21 cellular contexts compared by ENCODE assay signal in the genomic region with DNA sequence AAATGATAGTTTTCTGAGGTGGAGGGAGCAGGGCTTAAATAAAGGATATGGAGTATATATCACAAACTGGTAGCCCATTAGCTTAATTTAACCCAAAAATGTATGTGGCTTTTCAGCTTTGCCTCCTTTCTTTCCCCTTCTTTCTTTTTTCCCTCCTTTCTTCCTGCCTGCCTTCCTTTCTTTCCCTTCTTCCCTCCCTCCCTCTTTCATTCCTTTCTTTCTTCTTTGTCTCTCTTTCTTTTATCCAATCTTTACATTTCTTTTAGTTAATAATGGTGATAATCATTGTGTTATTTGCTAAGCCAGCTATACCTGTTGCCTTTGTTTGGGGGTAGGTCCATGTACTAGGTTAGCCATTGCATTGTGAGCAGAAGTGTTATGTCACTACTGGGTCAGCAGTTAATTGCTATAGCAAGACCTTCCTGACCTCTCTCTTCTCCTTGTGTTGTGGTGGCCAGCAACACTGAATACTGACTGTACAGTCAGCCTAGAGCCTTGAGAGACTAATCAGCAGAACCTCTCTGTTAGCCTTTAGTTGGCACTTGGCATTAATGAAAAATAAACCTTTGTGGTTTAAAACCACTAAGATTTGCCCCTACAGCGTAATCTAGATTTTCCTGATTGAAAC. TPM values are rescaled to one million over a fixed set of nuclear protein-coding genes. Genes with fewer than 3 reads are reported as not detected.
DNase-seq lines count a peak whose midpoint lies in the region; ATAC-seq and TF ChIP-seq lines count a peak whose summit lies in the region.
"Had no signal": no experiment of that assay in that cellular context is flagged by ENCODE, and none has a peak within 500 bp of the region (broad histone marks: within the 10 kb centered on the region; RNA-seq: fewer than 3 reads in every experiment).

No MANE protein-coding gene starts in this region.

- H3K9me2 ChIP-seq in GM23338 (ENCODE audit: insufficient read depth) = no peaks in the 10 kb centered on the region

- peaks cover 30% of the 10 kb centered on the region for H3K36me3 Mint-ChIP-seq in GM23338 (ENCODE audit: low read depth)
- H3K36me3 Mint-ChIP-seq in neural crest cell (ENCODE audit: low read depth) = peaks cover 14% of the 10 kb centered on the region
- peaks cover 34% of the 10 kb centered on the region for H3K36me3 Mint-ChIP-seq in activated T-helper 1 cell treated with anti-CD3 and anti-CD28 coated beads, Interleukin-12 subunit alpha, Interleukin-12 subunit beta, Interleukin-2, Interleukin-4 antibody, amounts not matched to agents 30 ng/mL and 10 ng/mL and 1 ng/mL, durations not matched to agents 14 hours and 24 hours and 36 hours (ENCODE audit: low read depth)

- H3K4me3 Mint-ChIP-seq in GM23338 (no peak overlapping the region), neural crest cell (peak overlapping the region; percentile 68)
- no peak overlapping the region for H3K4me3 Mint-ChIP-seq in activated T-helper 1 cell treated with anti-CD3 and anti-CD28 coated beads, Interleukin-12 subunit alpha, Interleukin-12 subunit beta, Interleukin-2, Interleukin-4 antibody, amounts not matched to agents 30 ng/mL and 10 ng/mL and 1 ng/mL, durations not matched to agents 14 hours and 24 hours and 36 hours
- H3K4me3 Mint-ChIP-seq: activated CD4-positive, alpha-beta memory T cell treated with anti-CD3 and anti-CD28 coated beads, Interleukin-2, amount 10 ng/mL, durations not matched to agents 7 days and 5 days; activated naive CD8-positive, alpha-beta T cell treated with anti-CD3 and anti-CD28 coated beads, Interleukin-2, amount 50 U/mL, for 24 hours; immature natural killer cell; mesothelial cell of epicardium had no signal

- ATAC-seq in GM23338 = no peak
- ATAC-seq in GM21786 (IDR thresholded peaks at IDR 0.05; ENCODE audit: unreplicated experiment) = no peak
- ATAC-seq: activated naive CD8-positive, alpha-beta T cell treated with anti-CD3 and anti-CD28 coated beads, Interleukin-2, amount 50 U/mL, for 24 hours; PC-3 had no signal

- peak overlapping the region; percentile 87 for H3K9ac ChIP-seq in adipocyte (ENCODE audit: low read length)

- peaks cover 64% of the 10 kb centered on the region for H3K79me2 ChIP-seq in GM23338 (replicated peaks; ENCODE audit: insufficient read depth)

- H2AFZ ChIP-seq in GM23338 = no peak overlapping the region

- no peaks in the 10 kb centered on the region for H3K9me3 ChIP-seq in adipocyte (ENCODE audit: control insufficient read depth, low read length)
- H3K9me3 ChIP-seq in cardiac muscle cell (ENCODE audit: low read depth) = no peaks in the 10 kb centered on the region
- H3K9me3 ChIP-seq: colonic mucosa, sigmoid colon, testis had no signal

- no peaks in the 10 kb centered on the region for H3K9me3 Mint-ChIP-seq in GM23338
- no peaks in the 10 kb centered on the region for H3K9me3 Mint-ChIP-seq in neural crest cell
- H3K9me3 Mint-ChIP-seq in activated T-helper 1 cell treated with anti-CD3 and anti-CD28 coated beads, Interleukin-12 subunit alpha, Interleukin-12 subunit beta, Interleukin-2, Interleukin-4 antibody, amounts not matched to agents 30 ng/mL and 10 ng/mL and 1 ng/mL, durations not matched to agents 14 hours and 24 hours and 36 hours = no peaks in the 10 kb centered on the region
- H3K9me3 Mint-ChIP-seq: activated CD4-positive, alpha-beta memory T cell treated with anti-CD3 and anti-CD28 coated beads, Interleukin-2, amount 10 ng/mL, durations not matched to agents 7 days and 5 days; activated naive CD8-positive, alpha-beta T cell treated with anti-CD3 and anti-CD28 coated beads, Interleukin-2, amount 50 U/mL, for 24 hours; immature natural killer cell; mesothelial cell of epicardium had no signal

- H3K27me3 Mint-ChIP-seq in GM23338 (ENCODE audit: insufficient read depth, low read depth, poor library complexity) (no peaks in the 10 kb centered on the region), neural crest cell (ENCODE audit: low read depth) (no peaks in the 10 kb centered on the region)
- no peaks in the 10 kb centered on the region for H3K27me3 Mint-ChIP-seq in activated T-helper 1 cell treated with anti-CD3 and anti-CD28 coated beads, Interleukin-12 subunit alpha, Interleukin-12 subunit beta, Interleukin-2, Interleukin-4 antibody, amounts not matched to agents 30 ng/mL and 10 ng/mL and 1 ng/mL, durations not matched to agents 14 hours and 24 hours and 36 hours (ENCODE audit: insufficient read depth)
- H3K27me3 Mint-ChIP-seq: activated CD4-positive, alpha-beta memory T cell treated with anti-CD3 and anti-CD28 coated beads, Interleukin-2, amount 10 ng/mL, durations not matched to agents 7 days and 5 days; activated naive CD8-positive, alpha-beta T cell treated with anti-CD3 and anti-CD28 coated beads, Interleukin-2, amount 50 U/mL, for 24 hours had no signal

- H3K27ac ChIP-seq in GM23338 (ENCODE audit: low read depth) = no peak overlapping the region
- H3K27ac ChIP-seq in cardiac muscle cell = no peak overlapping the region
- H3K27ac ChIP-seq: colonic mucosa had no signal

- H3K4me3 ChIP-seq in GM23338 (no peak overlapping the region), adipocyte (ENCODE audit: low read length) (peak overlapping the region; percentile 79), cardiac muscle cell (no peak overlapping the region)
- H3K4me3 ChIP-seq: colonic mucosa, sigmoid colon, testis had no signal

- no peaks in the 10 kb centered on the region for H3K27me3 ChIP-seq in GM23338 (ENCODE audit: insufficient read depth)
- H3K27me3 ChIP-seq in adipocyte (replicated peaks; ENCODE audit: control insufficient read depth, insufficient read depth, low read length) = no peaks in the 10 kb centered on the region
- no peaks in the 10 kb centered on the region for H3K27me3 ChIP-seq in cardiac muscle cell
- H3K27me3 ChIP-seq: colonic mucosa, sigmoid colon, testis had no signal

- H4K20me1 ChIP-seq in GM23338 (replicated peaks; ENCODE audit: insufficient read depth) = no peaks in the 10 kb centered on the region

- no peaks in the 10 kb centered on the region; the same call in 2 of the 3 replicates for H3K4me1 Mint-ChIP-seq in GM23338
- peaks cover 16% of the 10 kb centered on the region for H3K4me1 Mint-ChIP-seq in neural crest cell
- peaks cover 11% of the 10 kb centered on the region for H3K4me1 Mint-ChIP-seq in activated T-helper 1 cell treated with anti-CD3 and anti-CD28 coated beads, Interleukin-12 subunit alpha, Interleukin-12 subunit beta, Interleukin-2, Interleukin-4 antibody, amounts not matched to agents 30 ng/mL and 10 ng/mL and 1 ng/mL, durations not matched to agents 14 hours and 24 hours and 36 hours (ENCODE audit: low read depth)

- peaks cover 12% of the 10 kb centered on the region; the same call in 1 of the 2 replicates for H3K36me3 ChIP-seq in GM23338 (ENCODE audit: insufficient read depth)
- peaks cover 28% of the 10 kb centered on the region for H3K36me3 ChIP-seq in adipocyte (ENCODE audit: control insufficient read depth, insufficient read depth, low read length, severe bottlenecking)
- peaks cover 21% of the 10 kb centered on the region for H3K36me3 ChIP-seq in cardiac muscle cell
- H3K36me3 ChIP-seq: colonic mucosa had no signal

- TF ChIP-seq CTCF in GM23338 (conservative IDR thresholded peaks at IDR 0.05; ENCODE audit: low read depth in 2 of 2) (no peak), cardiac muscle cell (IDR thresholded peaks at IDR 0.05; ENCODE audit: low read depth, low read length) (no peak), neural crest cell (conservative IDR thresholded peaks at IDR 0.05) (no peak)

- DNase-seq in GM23338 (ENCODE audit: low spot score) (no peak), adipocyte (ENCODE audit: low read depth) (no peak), cardiac muscle cell (ENCODE audit: low read depth in 1 of 2, low spot score in 1 of 2) (peak; percentile 4 to 19), neural crest cell (ENCODE audit: low read depth, low spot score) (no peak), DMS 273 treated with DMSO at 0.1 percent for 48 hours (lab: John Stamatoyannopoulos, UW) (no peak)
- no peak for DNase-seq in central memory CD4-positive, alpha-beta T cell
- DNase-seq in activated T-helper 1 cell treated with anti-CD3 and anti-CD28 coated beads, Interleukin-12 subunit alpha, Interleukin-12 subunit beta, Interleukin-2, Interleukin-4 antibody, amounts not matched to agents 30 ng/mL and 10 ng/mL and 1 ng/mL, durations not matched to agents 14 hours and 24 hours and 36 hours (ENCODE audit: low spot score) = no peak
- DNase-seq: activated CD4-positive, alpha-beta memory T cell treated with anti-CD3 and anti-CD28 coated beads, Interleukin-2, amount 10 ng/mL, durations not matched to agents 7 days and 5 days; activated naive CD8-positive, alpha-beta T cell treated with anti-CD3 and anti-CD28 coated beads, Interleukin-2, amount 50 U/mL, for 24 hours; activated T-cell treated with anti-CD3 and anti-CD28 coated beads, Interleukin-2, amount 50 U/mL, for 48 hours; colonic mucosa; immature natural killer cell; NCI-H2029 treated with DMSO at 0.1 percent for 48 hours; NCI-H524 treated with DMSO at 0.1 percent for 48 hours; PC-3; sigmoid colon; stimulated activated CD4-positive, alpha-beta T cell treated with anti-CD3 and anti-CD28 coated beads, Interleukin-4, amount 100 ng/mL, for 24 hours; stimulated activated CD8-positive, alpha-beta memory T cell treated with anti-CD3 and anti-CD28 coated beads, Interleukin-4, amount 100 ng/mL, for 48 hours; testis had no signal

- no peak overlapping the region for H3K4me2 ChIP-seq in GM23338

- H3K4me1 ChIP-seq in GM23338 (ENCODE audit: insufficient read depth) = peaks cover 10% of the 10 kb centered on the region
- H3K4me1 ChIP-seq in adipocyte (ENCODE audit: control insufficient read depth, insufficient read depth, low read length) = peaks cover 55% of the 10 kb centered on the region
- peaks cover 8% of the 10 kb centered on the region for H3K4me1 ChIP-seq in cardiac muscle cell (ENCODE audit: low read depth)

- H3K27ac Mint-ChIP-seq in GM23338 (peak overlapping the region; percentile 40; the same call in 1 of the 2 replicates), neural crest cell (ENCODE audit: unreplicated experiment) (peak overlapping the region; percentile 36)
- no peak overlapping the region for H3K27ac Mint-ChIP-seq in activated T-helper 1 cell treated with anti-CD3 and anti-CD28 coated beads, Interleukin-12 subunit alpha, Interleukin-12 subunit beta, Interleukin-2, Interleukin-4 antibody, amounts not matched to agents 30 ng/mL and 10 ng/mL and 1 ng/mL, durations not matched to agents 14 hours and 24 hours and 36 hours
- H3K27ac Mint-ChIP-seq: activated CD4-positive, alpha-beta memory T cell treated with anti-CD3 and anti-CD28 coated beads, Interleukin-2, amount 10 ng/mL, durations not matched to agents 7 days and 5 days; activated naive CD8-positive, alpha-beta T cell treated with anti-CD3 and anti-CD28 coated beads, Interleukin-2, amount 50 U/mL, for 24 hours; mesothelial cell of epicardium had no signal

- intact Hi-C loops in activated T-helper 1 cell treated with anti-CD3 and anti-CD28 coated beads, Interleukin-12 subunit alpha, Interleukin-12 subunit beta, Interleukin-2, Interleukin-4 antibody, amounts not matched to agents 30 ng/mL and 10 ng/mL and 1 ng/mL, durations not matched to agents 14 hours and 24 hours and 36 hours (cut with micrococcal nuclease) = loop anchor here (10.0 kb wide), 2 partner anchors 612 to 778 kb away; a partner anchor contains a TSS

- H3F3A ChIP-seq in GM23338 (replicated peaks; ENCODE audit: low read depth) = no peaks in the 10 kb centered on the region

RNA-seq across cellular contexts. Expression of a gene that starts 5.1 kb away (rescaled TPM):
- 11.6 and 21.1 TPM in 2 replicates for total RNA-seq in GM23338 (2014; rRNA removed; shearing (Covaris generic))
- polyA plus RNA-seq in GM23338 (2016; fragmentation: Nextera tagmentation; extraction: Ambion mirVana) (10.4 and 10.9 TPM in 2 replicates), cardiac muscle cell (5.5 and 10.1 TPM in 2 replicates)
- total RNA-seq in cardiac muscle cell (8.5 and 8.9 TPM in 2 replicates), neural crest cell (10.5 and 14.2 TPM in 2 replicates)
- 11.8 and 12.2 TPM in 2 replicates for total RNA-seq in activated T-helper 1 cell treated with anti-CD3 and anti-CD28 coated beads, Interleukin-12 subunit alpha, Interleukin-12 subunit beta, Interleukin-2, Interleukin-4 antibody, amounts not matched to agents 30 ng/mL and 10 ng/mL and 1 ng/mL, durations not matched to agents 14 hours and 24 hours and 36 hours

Comparison
In these comparisons a context has a peak if more than half of its experiments do, and no peak if none do; other contexts are left out.
1. DNase-seq: peak in cardiac muscle cell (2 of 2); none in GM23338 (single experiment), adipocyte (single experiment), neural crest cell (single experiment), DMS 273 treated with DMSO at 0.1 percent for 48 hours (single experiment), central memory CD4-positive, alpha-beta T cell (single experiment) and activated T-helper 1 cell treated with anti-CD3 and anti-CD28 coated beads, Interleukin-12 subunit alpha, Interleukin-12 subunit beta, Interleukin-2, Interleukin-4 antibody, amounts not matched to agents 30 ng/mL and 10 ng/mL and 1 ng/mL, durations not matched to agents 14 hours and 24 hours and 36 hours (single experiment).